14 cellular contexts compared by ENCODE assay signal in the genomic region with DNA sequence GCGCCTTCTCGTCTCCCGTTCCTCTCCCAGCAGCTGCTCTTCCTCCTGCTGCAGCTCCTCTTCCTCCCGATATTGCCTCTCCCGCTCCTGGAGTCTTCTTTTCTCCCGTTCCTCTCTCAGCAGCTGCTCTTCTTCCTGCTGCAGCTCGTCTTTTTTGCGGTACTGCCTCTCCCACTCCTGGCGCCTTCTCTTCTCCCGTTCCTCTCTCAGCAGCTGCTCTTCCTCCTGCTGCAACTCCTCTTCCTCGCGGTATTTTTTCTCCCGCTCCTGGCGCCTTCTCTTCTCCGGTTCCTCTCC. TPM values are rescaled to one million over a fixed set of nuclear protein-coding genes. Genes with fewer than 3 reads are reported as not detected.
DNase-seq lines count a peak whose midpoint lies in the region; ATAC-seq, FAIRE-seq and TF ChIP-seq lines count a peak whose summit lies in the region.
"Had no signal": no experiment of that assay in that cellular context is flagged by ENCODE, and none has a peak within 500 bp of the region (broad histone marks: within the 10 kb centered on the region; RNA-seq: fewer than 3 reads in every experiment).

No MANE protein-coding gene starts in this region.

- no peak overlapping the region for H2AK5ac ChIP-seq in H9 (ENCODE audit: insufficient read length, low read length)

- no peak overlapping the region for H2AFZ ChIP-seq in H9 (ENCODE audit: low read length)

- peaks cover 0 to 12% (median 3%) of the 10 kb centered on the region in 3 experiments; a peak in 4 of 7 replicates for H3K36me3 Mint-ChIP-seq in H9 (ENCODE audit: insufficient read depth in 1 of 3, low read depth in 3 of 3)
- H3K36me3 Mint-ChIP-seq in naive thymus-derived CD4-positive, alpha-beta T cell, result peaks cover 0 to 10% (median 0%) of the 10 kb centered on the region in 5 donors
- H3K36me3 Mint-ChIP-seq: activated naive CD4-positive, alpha-beta T cell treated with anti-CD3 and anti-CD28 coated beads, Interleukin-2, amount 50 U/mL, for 24 hours had no signal

- TF ChIP-seq CTCF in AG04450 (IDR thresholded peaks at IDR 0.05; ENCODE audit: low read depth, low read length) (no peak), H9 (conservative IDR thresholded peaks at IDR 0.05) (no peak), D721Med (IDR thresholded peaks at IDR 0.05; ENCODE audit: insufficient read depth, missing control alignments) (no peak)

- H4K5ac ChIP-seq in H9 (ENCODE audit: insufficient read length, low read depth, low read length), result no peak overlapping the region

- H3K36me3 ChIP-seq in effector memory CD4-positive, alpha-beta T cell (ENCODE audit: control insufficient read depth, insufficient read depth, low read length), result no peaks in the 10 kb centered on the region
- no peaks in the 10 kb centered on the region for H3K36me3 ChIP-seq in naive thymus-derived CD4-positive, alpha-beta T cell (ENCODE audit: control insufficient read depth in 2 of 3, insufficient read depth in 3 of 3, low read length in 3 of 3)

- no peak overlapping the region for H3T11ph ChIP-seq in H9 (ENCODE audit: low read length)

- H3K9me3 ChIP-seq in AG04450 (ENCODE audit: control insufficient read depth, insufficient read depth, low read length), result peaks cover 33% of the 10 kb centered on the region
- H3K9me3 ChIP-seq in H9 (ENCODE audit: control insufficient read depth, low read depth, low read length), result no peaks in the 10 kb centered on the region
- no peaks in the 10 kb centered on the region for H3K9me3 ChIP-seq in effector memory CD4-positive, alpha-beta T cell (ENCODE audit: control insufficient read depth, low read length)
- H3K9me3 ChIP-seq in naive thymus-derived CD4-positive, alpha-beta T cell (ENCODE audit: control insufficient read depth in 2 of 3, low read length in 3 of 3), result no peaks in the 10 kb centered on the region

- no peak for DNase-seq in AG04450 (ENCODE audit: low read depth, low spot score)
- DNase-seq in H9, result no peak
- DNase-seq in effector memory CD4-positive, alpha-beta T cell, result no peak
- DNase-seq in naive thymus-derived CD4-positive, alpha-beta T cell, result no peak
- DNase-seq in cerebellar nuclear complex (lab: John Stamatoyannopoulos, UW), result no peak
- no peak for DNase-seq in D721Med (ENCODE audit: insufficient read length, low spot score)
- DNase-seq in posterior vena cava (ENCODE audit: low spot score), result no peak
- DNase-seq: activated CD4-positive, CD25-positive, alpha-beta regulatory T cell; NCI-H2081 had no signal

- H3K4ac ChIP-seq in H9 (ENCODE audit: low read depth, low read length), result no peak overlapping the region

- no peak overlapping the region for H3K23ac ChIP-seq in H9 (ENCODE audit: insufficient read length, low read depth, low read length)

- FAIRE-seq in D721Med (lab: Jason Lieb, UNC), result no peak

- H3K27me3 ChIP-seq in AG04450 (ENCODE audit: control insufficient read depth, insufficient read depth, low read length) (peaks cover 77% of the 10 kb centered on the region), H9 (ENCODE audit: insufficient read depth, low read length) (peaks cover 68% of the 10 kb centered on the region)
- H3K27me3 ChIP-seq in effector memory CD4-positive, alpha-beta T cell (replicated peaks; ENCODE audit: control insufficient read depth, insufficient read depth, low read length, poor library complexity, severe bottlenecking), result peaks cover 37% of the 10 kb centered on the region
- peaks cover 4 to 51% of the 10 kb centered on the region in 2 donors for H3K27me3 ChIP-seq in naive thymus-derived CD4-positive, alpha-beta T cell (ENCODE audit: control insufficient read depth in 2 of 2, insufficient read depth in 2 of 2, low read length in 2 of 2)

- no peaks in the 10 kb centered on the region for H3K79me2 ChIP-seq in H9 (ENCODE audit: insufficient read depth, low read length)

- no peak overlapping the region for H3K4me3 Mint-ChIP-seq in H9
- H3K4me3 Mint-ChIP-seq in naive thymus-derived CD4-positive, alpha-beta T cell, result no peak overlapping the region
- H3K4me3 Mint-ChIP-seq: activated naive CD4-positive, alpha-beta T cell treated with anti-CD3 and anti-CD28 coated beads, Interleukin-2, amount 50 U/mL, for 24 hours had no signal

- no peak for ATAC-seq in naive thymus-derived CD4-positive, alpha-beta T cell
- ATAC-seq in HG03025 (IDR thresholded peaks at IDR 0.05; ENCODE audit: low FRiP score, unreplicated experiment), result no peak

- peaks cover 4% of the 10 kb centered on the region for H3K27me3 Mint-ChIP-seq in H9 (ENCODE audit: low read depth)
- H3K27me3 Mint-ChIP-seq in naive thymus-derived CD4-positive, alpha-beta T cell, result peaks cover 5 to 27% (median 12%) of the 10 kb centered on the region in 5 donors

- H3K14ac ChIP-seq in H9 (ENCODE audit: insufficient read depth, low read length), result no peak overlapping the region

- intact Hi-C loops in naive thymus-derived CD4-positive, alpha-beta T cell (cut with micrococcal nuclease), result loop anchor here in 1 of 2 donors (2.0 to 5.0 kb wide), 2 partner anchors 63 to 77 kb away; no protein-coding TSS in a partner anchor
- intact Hi-C loops in posterior vena cava (cut with DNase I), result no loop called here

- no peak overlapping the region for H3K18ac ChIP-seq in H9 (ENCODE audit: insufficient read length, low read depth, low read length)

- POLR2A ChIA-PET in AG04450 (lab: Yijun Ruan, JAX), result no interaction called here
- POLR2A ChIA-PET in naive thymus-derived CD4-positive, alpha-beta T cell (lab: Charles Lee), result no interaction called here

- no peaks in the 10 kb centered on the region for H3K4me1 ChIP-seq in H9 (ENCODE audit: insufficient read depth, low read length)
- H3K4me1 ChIP-seq in effector memory CD4-positive, alpha-beta T cell (ENCODE audit: control insufficient read depth, insufficient read depth, low read length, poor library complexity, severe bottlenecking), result peaks cover 30% of the 10 kb centered on the region
- peaks cover 23 to 28% of the 10 kb centered on the region in 2 donors for H3K4me1 ChIP-seq in naive thymus-derived CD4-positive, alpha-beta T cell (ENCODE audit: control insufficient read depth in 2 of 2, insufficient read depth in 2 of 2, low read length in 2 of 2)

- no peaks in the 10 kb centered on the region for H3K4me1 Mint-ChIP-seq in H9
- peaks cover 0 to 12% (median 0%) of the 10 kb centered on the region in 7 donors for H3K4me1 Mint-ChIP-seq in naive thymus-derived CD4-positive, alpha-beta T cell
- H3K4me1 Mint-ChIP-seq: activated naive CD4-positive, alpha-beta T cell treated with anti-CD3 and anti-CD28 coated beads, Interleukin-2, amount 50 U/mL, for 24 hours had no signal

- peaks cover 3% of the 10 kb centered on the region for H3K23me2 ChIP-seq in H9 (ENCODE audit: insufficient read length, low read depth, low read length, poor library complexity, severe bottlenecking)

- peak overlapping the region; percentile 18 for H3K4me2 ChIP-seq in H9 (ENCODE audit: insufficient read depth, insufficient read length, low read length)

- H3K79me1 ChIP-seq in H9 (ENCODE audit: insufficient read depth, low read depth, low read length, poor library complexity, severe bottlenecking), result no peaks in the 10 kb centered on the region

- H2BK120ac ChIP-seq in H9 (ENCODE audit: low read depth, low read length, poor library complexity, severe bottlenecking), result no peak overlapping the region

- WGBS in H9 (ENCODE audit: extremely low coverage, insufficient read length, low lambda C conversion rate), result no CpG with 5 or more reads among the region's 15 CpGs

- no peak overlapping the region for H3K9ac ChIP-seq in H9 (ENCODE audit: extremely low read depth, insufficient read length, low read length)

- no peak overlapping the region for H2BK5ac ChIP-seq in H9 (ENCODE audit: insufficient read length, low read length)

- H2BK15ac ChIP-seq in H9 (ENCODE audit: low read depth, low read length), result no peak overlapping the region

- no peak overlapping the region for H2BK12ac ChIP-seq in H9 (ENCODE audit: insufficient read length, low read depth, low read length)

- H4K91ac ChIP-seq in H9 (ENCODE audit: insufficient read length, low read depth, low read length), result no peak overlapping the region

- no peak overlapping the region for H4K8ac ChIP-seq in H9 (replicated peaks; ENCODE audit: insufficient read length, low read depth, low read length)

- CTCF ChIA-PET in AG04450 (lab: Charles Lee), result interaction anchor here (0.6 to 1.7 kb wide), 3 partner anchors 32 to 1341 kb away, joined by 3 to 6 read pairs (median 4); no protein-coding TSS in a partner anchor
- CTCF ChIA-PET in naive thymus-derived CD4-positive, alpha-beta T cell (lab: Charles Lee), result interaction anchor here (0.9 kb wide), 1 partner anchor 77 kb away, joined by 3 read pairs; no protein-coding TSS in a partner anchor

- no peaks in the 10 kb centered on the region for H4K20me1 ChIP-seq in H9 (ENCODE audit: control insufficient read depth, insufficient read depth, insufficient read length)

- no peak overlapping the region for H3K56ac ChIP-seq in H9 (ENCODE audit: insufficient read length, low read depth, low read length)

- peaks cover 12 to 17% of the 10 kb centered on the region in 2 experiments for H3K9me3 Mint-ChIP-seq in H9
- peaks cover 0 to 8% (median 0%) of the 10 kb centered on the region in 11 donors for H3K9me3 Mint-ChIP-seq in naive thymus-derived CD4-positive, alpha-beta T cell
- H3K9me3 Mint-ChIP-seq: activated naive CD4-positive, alpha-beta T cell treated with anti-CD3 and anti-CD28 coated beads, Interleukin-2, amount 50 U/mL, for 24 hours had no signal

- H3K27ac ChIP-seq in AG04450 (ENCODE audit: low read depth, low read length), result no peak overlapping the region
- no peak overlapping the region for H3K27ac ChIP-seq in H9 (ENCODE audit: insufficient read length, low read depth, low read length)
- no peak overlapping the region for H3K27ac ChIP-seq in effector memory CD4-positive, alpha-beta T cell (ENCODE audit: insufficient read depth, low read length, poor library complexity, severe bottlenecking)
- no peak overlapping the region for H3K27ac ChIP-seq in naive thymus-derived CD4-positive, alpha-beta T cell (ENCODE audit: low read depth, low read length)

- no peak overlapping the region for H3K27ac Mint-ChIP-seq in H9
- H3K27ac Mint-ChIP-seq in naive thymus-derived CD4-positive, alpha-beta T cell, result no peak overlapping the region
- H3K27ac Mint-ChIP-seq: activated naive CD4-positive, alpha-beta T cell treated with anti-CD3 and anti-CD28 coated beads, Interleukin-2, amount 50 U/mL, for 24 hours had no signal

- H3K4me3 ChIP-seq in AG04450 (ENCODE audit: low read depth, low read length), result peak overlapping the region; percentile 53
- H3K4me3 ChIP-seq in effector memory CD4-positive, alpha-beta T cell (ENCODE audit: insufficient read depth, low read depth, low read length, poor library complexity, severe bottlenecking), result peak overlapping the region; percentile 71
- H3K4me3 ChIP-seq in naive thymus-derived CD4-positive, alpha-beta T cell (ENCODE audit: low read length), result peak overlapping the region; percentile 63

- no peak overlapping the region for H2BK20ac ChIP-seq in H9 (ENCODE audit: low read depth, low read length, poor library complexity, severe bottlenecking)

RNA-seq across cellular contexts. Expression of gene TCHH, which starts 5.3 kb away (rescaled TPM):
- polyA plus RNA-seq in AG04450 (2011; rRNA removed), result not detected in 2 replicates
- not detected in 2 replicates for polyA minus RNA-seq in AG04450 (2011; rRNA and poly(A)+ RNA removed)
- not detected in 2 replicates for total RNA-seq in H9 (2021)
- under 1 TPM in 1 of 5 experiments, not detected in 4; 0.02 TPM for total RNA-seq in naive thymus-derived CD4-positive, alpha-beta T cell
- not detected for polyA plus RNA-seq in naive thymus-derived CD4-positive, alpha-beta T cell
- under 1 TPM; 0.14 to 0.23 TPM for total RNA-seq in posterior vena cava
- total RNA-seq: mononuclear cell had no signal

RNA-seq across cellular contexts. Expression of gene TCHHL1, which starts 21.1 kb away (rescaled TPM):
- not detected in 2 replicates for polyA plus RNA-seq in AG04450 (2011; rRNA removed)
- polyA minus RNA-seq in AG04450 (2011; rRNA and poly(A)+ RNA removed), result not detected in 2 replicates
- not detected in 2 replicates for total RNA-seq in H9 (2021)
- not detected for total RNA-seq in naive thymus-derived CD4-positive, alpha-beta T cell
- not detected for polyA plus RNA-seq in naive thymus-derived CD4-positive, alpha-beta T cell
- total RNA-seq in posterior vena cava, result not detected
- total RNA-seq: Calu3, mononuclear cell, temporal lobe had no signal

RNA-seq across cellular contexts. Expression of gene RPTN, which starts 49.1 kb away (rescaled TPM):
- polyA plus RNA-seq in AG04450 (2011; rRNA removed), result not detected in 2 replicates
- not detected in 2 replicates for polyA minus RNA-seq in AG04450 (2011; rRNA and poly(A)+ RNA removed)
- total RNA-seq in H9 (2021), result not detected in 2 replicates
- not detected for total RNA-seq in naive thymus-derived CD4-positive, alpha-beta T cell
- not detected for polyA plus RNA-seq in naive thymus-derived CD4-positive, alpha-beta T cell
- not detected for total RNA-seq in posterior vena cava
- total RNA-seq: Calu3, mononuclear cell, temporal lobe had no signal
